Comparison of ENCODE assay signal across 8 cellular contexts in the genomic region with DNA sequence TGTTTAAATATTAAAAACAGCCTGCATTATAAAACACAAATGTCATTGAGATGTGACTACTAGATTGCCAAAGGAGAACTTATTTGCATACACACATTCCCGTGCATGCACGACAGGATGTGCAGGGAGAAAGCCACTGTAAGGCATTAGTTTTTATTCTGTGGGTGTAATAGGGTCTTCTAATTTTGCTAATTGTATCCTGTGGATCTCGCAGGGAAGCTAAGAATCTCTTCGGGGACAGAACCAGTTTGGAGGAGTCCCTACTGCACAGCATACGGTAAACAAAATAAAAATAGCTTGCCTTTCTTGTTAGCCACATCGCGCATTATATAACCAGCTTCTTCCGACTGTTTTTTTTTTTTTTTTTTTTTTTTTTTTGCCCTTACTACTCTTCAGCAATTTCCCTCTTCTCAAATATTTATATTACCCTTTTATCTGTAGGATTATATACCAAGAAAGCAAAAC. TPM values are rescaled to one million over a fixed set of nuclear protein-coding genes. Genes with fewer than 3 reads are reported as not detected.
DNase-seq lines count a peak whose midpoint lies in the region; ATAC-seq and TF ChIP-seq lines count a peak whose summit lies in the region.

No MANE protein-coding gene starts in this region.

- H3K27ac Mint-ChIP-seq in T-helper 2 cell treated with Interferon-gamma antibody and Interleukin-4, amounts not matched to agents 5 μg/mL and 100 μg/mL, for 36 hours: peak overlapping the region; percentile 97

- no peak for TF ChIP-seq CTCF in fibroblast of the aortic adventitia (IDR thresholded peaks at IDR 0.05; ENCODE audit: insufficient read depth, low read length)

- DNase-seq in activated T-cell treated with anti-CD3 and anti-CD28 coated beads, Interleukin-2, amount 50 U/mL, for 4 hours: no peak
- DNase-seq in activated T-cell treated with anti-CD3 and anti-CD28 coated beads for 4 hours (no peak), fibroblast of the aortic adventitia (ENCODE audit: low read depth) (no peak), pons (ENCODE audit: low spot score) (peak; percentile 74), NOMO-1 treated with DMSO at 0.1 percent for 48 hours (lab: John Stamatoyannopoulos, UW; ENCODE audit: unreplicated experiment) (no peak), NCI-H446 treated with DMSO at 0.1 percent for 48 hours (lab: John Stamatoyannopoulos, UW) (no peak)
- no peak for DNase-seq in T-helper 2 cell treated with Interferon-gamma antibody and Interleukin-4, amounts not matched to agents 5 μg/mL and 100 μg/mL, for 36 hours (ENCODE audit: low spot score)

- H3K27me3 Mint-ChIP-seq in activated T-cell treated with anti-CD3 and anti-CD28 coated beads, Interleukin-2, amount 50 U/mL, for 4 hours (ENCODE audit: low read depth): no peaks in the 10 kb centered on the region
- no peaks in the 10 kb centered on the region for H3K27me3 Mint-ChIP-seq in T-helper 2 cell treated with Interferon-gamma antibody and Interleukin-4, amounts not matched to agents 5 μg/mL and 100 μg/mL, for 36 hours (ENCODE audit: low read depth)

- H3K36me3 Mint-ChIP-seq in activated T-cell treated with anti-CD3 and anti-CD28 coated beads, Interleukin-2, amount 50 U/mL, for 4 hours (ENCODE audit: insufficient read depth): peaks cover 16% of the 10 kb centered on the region
- peaks cover 27% of the 10 kb centered on the region for H3K36me3 Mint-ChIP-seq in T-helper 2 cell treated with Interferon-gamma antibody and Interleukin-4, amounts not matched to agents 5 μg/mL and 100 μg/mL, for 36 hours (ENCODE audit: low read depth)

- H3K4me3 ChIP-seq in fibroblast of the aortic adventitia (ENCODE audit: low read depth, low read length): peak overlapping the region; percentile 92

- peaks cover 58% of the 10 kb centered on the region for H3K4me1 Mint-ChIP-seq in activated T-cell treated with anti-CD3 and anti-CD28 coated beads, Interleukin-2, amount 50 U/mL, for 4 hours (ENCODE audit: low read depth)
- H3K4me1 Mint-ChIP-seq in T-helper 2 cell treated with Interferon-gamma antibody and Interleukin-4, amounts not matched to agents 5 μg/mL and 100 μg/mL, for 36 hours (ENCODE audit: low read depth): peaks cover 50% of the 10 kb centered on the region

- no peak for ATAC-seq in activated T-cell treated with anti-CD3 and anti-CD28 coated beads, Interleukin-2, amount 50 U/mL, for 4 hours
- ATAC-seq in GM18909 (IDR thresholded peaks at IDR 0.05; ENCODE audit: poor library complexity, unreplicated experiment): no peak

- H3K9me3 Mint-ChIP-seq in activated T-cell treated with anti-CD3 and anti-CD28 coated beads, Interleukin-2, amount 50 U/mL, for 4 hours: no peaks in the 10 kb centered on the region
- no peaks in the 10 kb centered on the region for H3K9me3 Mint-ChIP-seq in T-helper 2 cell treated with Interferon-gamma antibody and Interleukin-4, amounts not matched to agents 5 μg/mL and 100 μg/mL, for 36 hours

- H3K4me3 Mint-ChIP-seq in activated T-cell treated with anti-CD3 and anti-CD28 coated beads, Interleukin-2, amount 50 U/mL, for 4 hours: peak overlapping the region; percentile 91
- peak overlapping the region; percentile 97 for H3K4me3 Mint-ChIP-seq in T-helper 2 cell treated with Interferon-gamma antibody and Interleukin-4, amounts not matched to agents 5 μg/mL and 100 μg/mL, for 36 hours

RNA-seq across cellular contexts. Expression of a gene that starts 2.0 kb away (rescaled TPM):
- total RNA-seq in activated T-cell treated with anti-CD3 and anti-CD28 coated beads, Interleukin-2, amount 50 U/mL, for 4 hours: 10 to 100 TPM; 39.5 to 63.8 (median 45.1) TPM
- 31.8 and 39.3 TPM in 2 replicates for total RNA-seq in fibroblast of the aortic adventitia (ENCODE audit: low replicate concordance)
